ENCODE assay signal across 13 cellular contexts in genomic region chr4:93646225-93646930, GRCh38.
DNase-seq lines count a peak whose midpoint lies in the region; ATAC-seq and TF ChIP-seq lines count a peak whose summit lies in the region.
"Had no signal": no experiment of that assay in that cellular context is flagged by ENCODE, and none has a peak within 500 bp of the region (broad histone marks: within the 10 kb centered on the region; RNA-seq: fewer than 3 reads in every experiment).

No MANE protein-coding gene starts in this region.

- peak; percentile 93 for ATAC-seq in GM18870 (IDR thresholded peaks at IDR 0.05; ENCODE audit: unreplicated experiment)
- ATAC-seq in HG02981 (IDR thresholded peaks at IDR 0.05; ENCODE audit: unreplicated experiment) = peak; percentile 82
- no peak; the same call in 1 of the 2 replicates for ATAC-seq in WTC11

- CTCF ChIA-PET in activated naive CD4-positive, alpha-beta T cell treated with anti-CD3 and anti-CD28 coated beads, Interleukin-2, amount 10 ng/mL, durations not matched to agents 7 days and 5 days (lab: Charles Lee) = no interaction called here
- CTCF ChIA-PET in WTC11 (lab: Charles Lee) = interaction anchor here (1.2 kb wide), 1 partner anchor 447 kb away, joined by 3 read pairs; no protein-coding TSS in a partner anchor

- DNase-seq in NCI-H146 (lab: John Stamatoyannopoulos, UW) (peak; percentile 79), epithelial cell of prostate (ENCODE audit: low read depth, low spot score) (peak; percentile 16), EL (no peak), NCI-H187 (lab: John Stamatoyannopoulos, UW) (no peak), WTC11 (ENCODE audit: low spot score) (no peak)
- DNase-seq in activated naive CD4-positive, alpha-beta T cell treated with anti-CD3 and anti-CD28 coated beads, Interleukin-2, amount 10 ng/mL, durations not matched to agents 7 days and 5 days = no peak
- DNase-seq: CD4-positive, CD25-positive, alpha-beta regulatory T cell; H9; T1000 had no signal

- no peaks in the 10 kb centered on the region for H3K4me1 Mint-ChIP-seq in activated naive CD4-positive, alpha-beta T cell treated with anti-CD3 and anti-CD28 coated beads, Interleukin-2, amount 10 ng/mL, durations not matched to agents 7 days and 5 days
- peaks cover 10% of the 10 kb centered on the region for H3K4me1 Mint-ChIP-seq in WTC11
- H3K4me1 Mint-ChIP-seq: CD4-positive, CD25-positive, alpha-beta regulatory T cell; IgD-negative memory B cell had no signal

- H3K27ac ChIP-seq in epithelial cell of prostate = no peak overlapping the region
- H3K27ac ChIP-seq: skin epidermis had no signal

- no peak for TF ChIP-seq CTCF in WTC11 (IDR thresholded peaks at IDR 0.05)

- POLR2A ChIA-PET in WTC11 (lab: Charles Lee) = no interaction called here

- no peaks in the 10 kb centered on the region for H3K36me3 Mint-ChIP-seq in activated naive CD4-positive, alpha-beta T cell treated with anti-CD3 and anti-CD28 coated beads, Interleukin-2, amount 10 ng/mL, durations not matched to agents 7 days and 5 days
- H3K36me3 Mint-ChIP-seq in WTC11 = no peaks in the 10 kb centered on the region
- H3K36me3 Mint-ChIP-seq: CD4-positive, CD25-positive, alpha-beta regulatory T cell; IgD-negative memory B cell had no signal

- no peak overlapping the region for H3K27ac Mint-ChIP-seq in activated naive CD4-positive, alpha-beta T cell treated with anti-CD3 and anti-CD28 coated beads, Interleukin-2, amount 10 ng/mL, durations not matched to agents 7 days and 5 days
- no peak overlapping the region for H3K27ac Mint-ChIP-seq in WTC11
- H3K27ac Mint-ChIP-seq: CD4-positive, CD25-positive, alpha-beta regulatory T cell; H9; IgD-negative memory B cell had no signal

- no peak overlapping the region for H3K4me3 Mint-ChIP-seq in activated naive CD4-positive, alpha-beta T cell treated with anti-CD3 and anti-CD28 coated beads, Interleukin-2, amount 10 ng/mL, durations not matched to agents 7 days and 5 days
- no peak overlapping the region for H3K4me3 Mint-ChIP-seq in WTC11
- H3K4me3 Mint-ChIP-seq: CD4-positive, CD25-positive, alpha-beta regulatory T cell; H9; IgD-negative memory B cell had no signal

- H3K9me3 Mint-ChIP-seq in activated naive CD4-positive, alpha-beta T cell treated with anti-CD3 and anti-CD28 coated beads, Interleukin-2, amount 10 ng/mL, durations not matched to agents 7 days and 5 days = peaks cover 3% of the 10 kb centered on the region
- H3K9me3 Mint-ChIP-seq in WTC11 = no peaks in the 10 kb centered on the region
- H3K9me3 Mint-ChIP-seq: H9 had no signal

- no peaks in the 10 kb centered on the region for H3K27me3 Mint-ChIP-seq in activated naive CD4-positive, alpha-beta T cell treated with anti-CD3 and anti-CD28 coated beads, Interleukin-2, amount 10 ng/mL, durations not matched to agents 7 days and 5 days
- H3K27me3 Mint-ChIP-seq in WTC11 (ENCODE audit: low read depth) = no peaks in the 10 kb centered on the region
- H3K27me3 Mint-ChIP-seq: CD4-positive, CD25-positive, alpha-beta regulatory T cell; IgD-negative memory B cell had no signal

TF ChIP-seq in WTC11, 78 proteins besides CTCF, POLR2A, EP300 and RAD21:
- no peak for TF ChIP-seq ZNF281 (CRISPR knock-in tag; IDR thresholded peaks at IDR 0.05)
- TF ChIP-seq IRF2 (CRISPR knock-in tag; IDR thresholded peaks at IDR 0.05; ENCODE audit: borderline replicate concordance, low read depth) = no peak
- TF ChIP-seq FOXK1 (CRISPR knock-in tag; IDR thresholded peaks at IDR 0.05) = no peak
- TF ChIP-seq, protein P1, sequence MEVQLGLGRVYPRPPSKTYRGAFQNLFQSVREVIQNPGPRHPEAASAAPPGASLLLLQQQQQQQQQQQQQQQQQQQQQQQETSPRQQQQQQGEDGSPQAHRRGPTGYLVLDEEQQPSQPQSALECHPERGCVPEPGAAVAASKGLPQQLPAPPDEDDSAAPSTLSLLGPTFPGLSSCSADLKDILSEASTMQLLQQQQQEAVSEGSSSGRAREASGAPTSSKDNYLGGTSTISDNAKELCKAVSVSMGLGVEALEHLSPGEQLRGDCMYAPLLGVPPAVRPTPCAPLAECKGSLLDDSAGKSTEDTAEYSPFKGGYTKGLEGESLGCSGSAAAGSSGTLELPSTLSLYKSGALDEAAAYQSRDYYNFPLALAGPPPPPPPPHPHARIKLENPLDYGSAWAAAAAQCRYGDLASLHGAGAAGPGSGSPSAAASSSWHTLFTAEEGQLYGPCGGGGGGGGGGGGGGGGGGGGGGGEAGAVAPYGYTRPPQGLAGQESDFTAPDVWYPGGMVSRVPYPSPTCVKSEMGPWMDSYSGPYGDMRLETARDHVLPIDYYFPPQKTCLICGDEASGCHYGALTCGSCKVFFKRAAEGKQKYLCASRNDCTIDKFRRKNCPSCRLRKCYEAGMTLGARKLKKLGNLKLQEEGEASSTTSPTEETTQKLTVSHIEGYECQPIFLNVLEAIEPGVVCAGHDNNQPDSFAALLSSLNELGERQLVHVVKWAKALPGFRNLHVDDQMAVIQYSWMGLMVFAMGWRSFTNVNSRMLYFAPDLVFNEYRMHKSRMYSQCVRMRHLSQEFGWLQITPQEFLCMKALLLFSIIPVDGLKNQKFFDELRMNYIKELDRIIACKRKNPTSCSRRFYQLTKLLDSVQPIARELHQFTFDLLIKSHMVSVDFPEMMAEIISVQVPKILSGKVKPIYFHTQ (CRISPR knock-in tag; IDR thresholded peaks at IDR 0.05) = no peak
- TF ChIP-seq, protein P2, sequence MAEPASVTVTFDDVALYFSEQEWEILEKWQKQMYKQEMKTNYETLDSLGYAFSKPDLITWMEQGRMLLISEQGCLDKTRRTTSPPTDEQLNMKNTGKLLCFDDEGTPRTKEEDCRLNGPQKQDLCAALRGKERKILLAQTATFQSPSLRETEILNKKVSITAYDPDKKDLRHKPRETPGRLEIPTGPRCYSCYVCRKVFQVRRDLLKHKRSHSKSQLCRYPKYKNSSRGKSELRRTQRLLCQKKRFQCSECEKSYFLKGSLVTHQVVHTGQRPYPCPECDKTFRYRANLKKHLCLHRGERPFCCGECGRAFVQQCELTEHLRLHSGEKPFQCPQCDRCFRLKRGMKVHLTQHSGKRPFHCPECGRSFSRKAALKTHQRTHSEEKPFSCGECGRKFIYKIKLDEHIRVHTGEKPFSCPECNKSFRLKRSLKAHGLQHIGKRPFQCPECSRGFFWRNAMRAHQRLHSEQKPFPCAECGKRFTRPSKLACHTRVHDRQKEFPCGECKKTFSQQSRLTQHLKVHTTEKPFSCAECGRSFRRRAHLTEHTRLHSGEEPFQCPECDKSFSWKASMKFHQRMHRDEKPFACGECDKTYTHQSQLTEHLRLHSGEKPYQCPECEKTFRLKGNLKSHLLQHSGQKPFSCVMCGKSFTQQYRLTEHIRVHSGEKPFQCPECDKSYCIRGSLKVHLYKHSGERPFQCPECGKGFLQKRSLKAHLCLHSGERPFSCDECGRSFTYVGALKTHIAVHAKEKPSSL (CRISPR knock-in tag; conservative IDR thresholded peaks at IDR 0.05) = no peak
- no peak for TF ChIP-seq GABPB1 (CRISPR knock-in tag; IDR thresholded peaks at IDR 0.05)
- no peak for TF ChIP-seq OVOL2 (CRISPR knock-in tag; IDR thresholded peaks at IDR 0.05; ENCODE audit: borderline replicate concordance)
- no peak for TF ChIP-seq ZMAT4 (CRISPR knock-in tag; IDR thresholded peaks at IDR 0.05)
- no peak for TF ChIP-seq JAZF1 (CRISPR knock-in tag; IDR thresholded peaks at IDR 0.05)
- TF ChIP-seq, protein P3, sequence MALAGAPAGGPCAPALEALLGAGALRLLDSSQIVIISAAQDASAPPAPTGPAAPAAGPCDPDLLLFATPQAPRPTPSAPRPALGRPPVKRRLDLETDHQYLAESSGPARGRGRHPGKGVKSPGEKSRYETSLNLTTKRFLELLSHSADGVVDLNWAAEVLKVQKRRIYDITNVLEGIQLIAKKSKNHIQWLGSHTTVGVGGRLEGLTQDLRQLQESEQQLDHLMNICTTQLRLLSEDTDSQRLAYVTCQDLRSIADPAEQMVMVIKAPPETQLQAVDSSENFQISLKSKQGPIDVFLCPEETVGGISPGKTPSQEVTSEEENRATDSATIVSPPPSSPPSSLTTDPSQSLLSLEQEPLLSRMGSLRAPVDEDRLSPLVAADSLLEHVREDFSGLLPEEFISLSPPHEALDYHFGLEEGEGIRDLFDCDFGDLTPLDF (CRISPR knock-in tag; IDR thresholded peaks at IDR 0.05) = no peak
- TF ChIP-seq MAX (CRISPR knock-in tag; IDR thresholded peaks at IDR 0.05) = no peak
- TF ChIP-seq RORB (CRISPR knock-in tag; IDR thresholded peaks at IDR 0.05) = no peak

Comparison
In these comparisons a context has a peak if more than half of its experiments do, and no peak if none do; other contexts are left out.
1. DNase-seq: peak in NCI-H146 (single experiment) and epithelial cell of prostate (single experiment); none in activated naive CD4-positive, alpha-beta T cell treated with anti-CD3 and anti-CD28 coated beads, Interleukin-2, amount 10 ng/mL, durations not matched to agents 7 days and 5 days (single experiment), EL (single experiment), NCI-H187 (0 of 2) and WTC11 (single experiment).